ENCODE assay signal across 8 cellular contexts in genomic region chr15:93030430-93031102, GRCh38. TPM values are rescaled to one million over a fixed set of nuclear protein-coding genes. Genes with fewer than 3 reads are reported as not detected.
DNase-seq lines count a peak whose midpoint lies in the region; ATAC-seq and FAIRE-seq lines count a peak whose summit lies in the region.

No MANE protein-coding gene starts in this region.

- no peaks in the 10 kb centered on the region for H3K9me3 ChIP-seq in SJCRH30 (replicated peaks)

- peak; percentile 73 for ATAC-seq in GM21515 (IDR thresholded peaks at IDR 0.05; ENCODE audit: unreplicated experiment)

- peaks cover 31% of the 10 kb centered on the region for H3K4me1 Mint-ChIP-seq in activated naive CD4-positive, alpha-beta T cell treated with anti-CD3 and anti-CD28 coated beads, Interleukin-2, amount 50 U/mL, for 24 hours

- 0 out of 2 replicates have a peak overlapping the region, but pooled peaks have one; percentile 8 for H3K27ac ChIP-seq in SJCRH30

- intact Hi-C loops in head of caudate nucleus (cut with DNase I): loop anchor here (2.0 kb wide), 1 partner anchor 1090 kb away; no protein-coding TSS in a partner anchor

- FAIRE-seq in urothelium cell line (lab: Jason Lieb, UNC): no peak

- H3K4me3 ChIP-seq in SJCRH30: no peak overlapping the region

- peak overlapping the region; percentile 46 for H3K27ac Mint-ChIP-seq in activated naive CD4-positive, alpha-beta T cell treated with anti-CD3 and anti-CD28 coated beads, Interleukin-2, amount 50 U/mL, for 24 hours

- H3K4me3 Mint-ChIP-seq in activated naive CD4-positive, alpha-beta T cell treated with anti-CD3 and anti-CD28 coated beads, Interleukin-2, amount 50 U/mL, for 24 hours: no peak overlapping the region

- DNase-seq in G401 (ENCODE audit: low spot score) (peak; percentile 79), HT1080 (ENCODE audit: low read depth) (peak; percentile 66), SJCRH30 (peak; percentile 73 to 94), head of caudate nucleus (peak; percentile 55 to 91 (median 80)), pons (ENCODE audit: low spot score) (peak; percentile 73), urothelium cell line (ENCODE audit: low spot score) (peak; percentile 82)

- in situ Hi-C loops in G401 (cut with HindIII; ENCODE audit: low sequenced_read_pairs): no loop called here

- H3K4me1 ChIP-seq in SJCRH30: no peaks in the 10 kb centered on the region

- H3K36me3 Mint-ChIP-seq in activated naive CD4-positive, alpha-beta T cell treated with anti-CD3 and anti-CD28 coated beads, Interleukin-2, amount 50 U/mL, for 24 hours: peaks cover 2% of the 10 kb centered on the region

- peaks cover 19% of the 10 kb centered on the region for H3K36me3 ChIP-seq in SJCRH30

- no peaks in the 10 kb centered on the region for H3K27me3 Mint-ChIP-seq in activated naive CD4-positive, alpha-beta T cell treated with anti-CD3 and anti-CD28 coated beads, Interleukin-2, amount 50 U/mL, for 24 hours

- H3K9me3 Mint-ChIP-seq in activated naive CD4-positive, alpha-beta T cell treated with anti-CD3 and anti-CD28 coated beads, Interleukin-2, amount 50 U/mL, for 24 hours: no peaks in the 10 kb centered on the region

- no peaks in the 10 kb centered on the region for H3K27me3 ChIP-seq in SJCRH30

RNA-seq across cellular contexts. Expression of gene RGMA, which starts 58.4 kb away (rescaled TPM):
- 0.80 and 2.6 TPM in 2 replicates for total RNA-seq in G401 (2014; rRNA removed; shearing (Covaris generic))
- total RNA-seq in HT1080 (2014; rRNA removed; shearing (Covaris generic)): not detected in 2 replicates
- 0.03 and 0.14 TPM in 2 replicates for polyA plus RNA-seq in HT1080 (2015; cell fraction: cytosol; rRNA removed)
- not detected in 2 replicates for polyA plus RNA-seq in HT1080 (2015; cell fraction: nucleus; rRNA removed)
- 52.5 and 52.7 TPM in 2 replicates for total RNA-seq in SJCRH30 (2014; rRNA removed; shearing (Covaris generic))

Comparison
In these comparisons a context has a peak if more than half of its experiments do, and no peak if none do; other contexts are left out.
1. RNA of gene RGMA, which starts 58.4 kb away (total RNA-seq): 52.5 to 52.7 TPM in SJCRH30; 0.80 to 2.6 TPM in G401 and not detected in HT1080; every median in the first group is over 10 times any median in the second.
2. Peak in every context shown above with its lines, with median percentiles within 50 percentile points of each other: DNase-seq.